Comparison of ENCODE assay signal across 1 cellular context in genomic region chr5:161897033-161897432, GRCh38.
TF ChIP-seq lines count a peak whose summit lies in the region.

No MANE protein-coding gene starts in this region.

TF ChIP-seq in GM23338, 12 proteins besides CTCF, POLR2A, EP300 and RAD21 (continued from another document):
- TF ChIP-seq, protein P1, sequence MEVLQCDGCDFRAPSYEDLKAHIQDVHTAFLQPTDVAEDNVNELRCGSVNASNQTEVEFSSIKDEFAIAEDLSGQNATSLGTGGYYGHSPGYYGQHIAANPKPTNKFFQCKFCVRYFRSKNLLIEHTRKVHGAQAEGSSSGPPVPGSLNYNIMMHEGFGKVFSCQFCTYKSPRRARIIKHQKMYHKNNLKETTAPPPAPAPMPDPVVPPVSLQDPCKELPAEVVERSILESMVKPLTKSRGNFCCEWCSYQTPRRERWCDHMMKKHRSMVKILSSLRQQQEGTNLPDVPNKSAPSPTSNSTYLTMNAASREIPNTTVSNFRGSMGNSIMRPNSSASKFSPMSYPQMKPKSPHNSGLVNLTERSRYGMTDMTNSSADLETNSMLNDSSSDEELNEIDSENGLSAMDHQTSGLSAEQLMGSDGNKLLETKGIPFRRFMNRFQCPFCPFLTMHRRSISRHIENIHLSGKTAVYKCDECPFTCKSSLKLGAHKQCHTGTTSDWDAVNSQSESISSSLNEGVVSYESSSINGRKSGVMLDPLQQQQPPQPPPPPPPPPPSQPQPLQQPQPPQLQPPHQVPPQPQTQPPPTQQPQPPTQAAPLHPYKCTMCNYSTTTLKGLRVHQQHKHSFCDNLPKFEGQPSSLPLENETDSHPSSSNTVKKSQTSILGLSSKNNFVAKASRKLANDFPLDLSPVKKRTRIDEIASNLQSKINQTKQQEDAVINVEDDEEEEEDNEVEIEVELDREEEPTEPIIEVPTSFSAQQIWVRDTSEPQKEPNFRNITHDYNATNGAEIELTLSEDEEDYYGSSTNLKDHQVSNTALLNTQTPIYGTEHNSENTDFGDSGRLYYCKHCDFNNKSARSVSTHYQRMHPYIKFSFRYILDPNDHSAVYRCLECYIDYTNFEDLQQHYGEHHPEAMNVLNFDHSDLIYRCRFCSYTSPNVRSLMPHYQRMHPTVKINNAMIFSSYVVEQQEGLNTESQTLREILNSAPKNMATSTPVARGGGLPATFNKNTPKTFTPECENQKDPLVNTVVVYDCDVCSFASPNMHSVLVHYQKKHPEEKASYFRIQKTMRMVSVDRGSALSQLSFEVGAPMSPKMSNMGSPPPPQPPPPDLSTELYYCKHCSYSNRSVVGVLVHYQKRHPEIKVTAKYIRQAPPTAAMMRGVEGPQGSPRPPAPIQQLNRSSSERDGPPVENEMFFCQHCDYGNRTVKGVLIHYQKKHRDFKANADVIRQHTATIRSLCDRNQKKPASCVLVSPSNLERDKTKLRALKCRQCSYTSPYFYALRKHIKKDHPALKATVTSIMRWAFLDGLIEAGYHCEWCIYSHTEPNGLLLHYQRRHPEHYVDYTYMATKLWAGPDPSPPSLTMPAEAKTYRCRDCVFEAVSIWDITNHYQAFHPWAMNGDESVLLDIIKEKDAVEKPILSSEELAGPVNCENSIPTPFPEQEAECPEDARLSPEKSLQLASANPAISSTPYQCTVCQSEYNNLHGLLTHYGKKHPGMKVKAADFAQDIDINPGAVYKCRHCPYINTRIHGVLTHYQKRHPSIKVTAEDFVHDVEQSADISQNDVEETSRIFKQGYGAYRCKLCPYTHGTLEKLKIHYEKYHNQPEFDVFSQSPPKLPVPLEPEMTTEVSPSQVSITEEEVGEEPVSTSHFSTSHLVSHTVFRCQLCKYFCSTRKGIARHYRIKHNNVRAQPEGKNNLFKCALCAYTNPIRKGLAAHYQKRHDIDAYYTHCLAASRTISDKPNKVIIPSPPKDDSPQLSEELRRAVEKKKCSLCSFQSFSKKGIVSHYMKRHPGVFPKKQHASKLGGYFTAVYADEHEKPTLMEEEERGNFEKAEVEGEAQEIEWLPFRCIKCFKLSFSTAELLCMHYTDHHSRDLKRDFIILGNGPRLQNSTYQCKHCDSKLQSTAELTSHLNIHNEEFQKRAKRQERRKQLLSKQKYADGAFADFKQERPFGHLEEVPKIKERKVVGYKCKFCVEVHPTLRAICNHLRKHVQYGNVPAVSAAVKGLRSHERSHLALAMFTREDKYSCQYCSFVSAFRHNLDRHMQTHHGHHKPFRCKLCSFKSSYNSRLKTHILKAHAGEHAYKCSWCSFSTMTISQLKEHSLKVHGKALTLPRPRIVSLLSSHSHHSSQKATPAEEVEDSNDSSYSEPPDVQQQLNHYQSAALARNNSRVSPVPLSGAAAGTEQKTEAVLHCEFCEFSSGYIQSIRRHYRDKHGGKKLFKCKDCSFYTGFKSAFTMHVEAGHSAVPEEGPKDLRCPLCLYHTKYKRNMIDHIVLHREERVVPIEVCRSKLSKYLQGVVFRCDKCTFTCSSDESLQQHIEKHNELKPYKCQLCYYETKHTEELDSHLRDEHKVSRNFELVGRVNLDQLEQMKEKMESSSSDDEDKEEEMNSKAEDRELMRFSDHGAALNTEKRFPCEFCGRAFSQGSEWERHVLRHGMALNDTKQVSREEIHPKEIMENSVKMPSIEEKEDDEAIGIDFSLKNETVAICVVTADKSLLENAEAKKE (CRISPR knock-in tag; IDR thresholded peaks at IDR 0.05) = no peak
- TF ChIP-seq ETS1 (IDR thresholded peaks at IDR 0.05) (no peak), JUNB (IDR thresholded peaks at IDR 0.05; ENCODE audit: unreplicated experiment) (no peak), CREB1 (CRISPR knock-in tag; IDR thresholded peaks at IDR 0.05; ENCODE audit: low read depth) (no peak), REST (IDR thresholded peaks at IDR 0.05; ENCODE audit: unreplicated experiment) (no peak), ZNF114 (CRISPR knock-in tag; IDR thresholded peaks at IDR 0.05) (no peak), POLR2AphosphoS5 (IDR thresholded peaks at IDR 0.05; ENCODE audit: low read depth) (no peak)
